28 cellular contexts compared by ENCODE assay signal in genomic region chr11:63913866-63914830, GRCh38. TPM values are rescaled to one million over a fixed set of nuclear protein-coding genes. Genes with fewer than 3 reads are reported as not detected.
A peak's percentile ranks its signal among the peaks of the same experiment; 100 is the strongest.
DNase-seq lines count a peak whose midpoint lies in the region; ATAC-seq and TF ChIP-seq lines count a peak whose summit lies in the region.
"Had no signal": no experiment of that assay in that cellular context is flagged by ENCODE, and none has a peak within 500 bp of the region (broad histone marks: within the 10 kb centered on the region; RNA-seq: fewer than 3 reads in every experiment).

No MANE protein-coding gene starts in this region.

- no peak overlapping the region for H4K5ac ChIP-seq in H9 (ENCODE audit: insufficient read length, low read depth, low read length)

- no peak overlapping the region for H3T11ph ChIP-seq in H9 (ENCODE audit: low read length)

- H3K36me3 ChIP-seq in BLaER1 treated with 17β-estradiol and CSF1 and Interleukin-3, amounts not matched to agents 10 nM and 100 nM = peaks cover 2 to 30% (median 23%) of the 10 kb centered on the region in 11 experiments; a peak in 20 of 22 replicates
- H3K36me3 ChIP-seq in neural progenitor cell (no peaks in the 10 kb centered on the region), lower lobe of right lung (peaks cover 17% of the 10 kb centered on the region), SJCRH30 (no peaks in the 10 kb centered on the region; the same call in 1 of the 2 replicates), tibial artery (peaks cover 0 to 12% (median 2%) of the 10 kb centered on the region in 3 donors)
- H3K36me3 ChIP-seq: ovary, thyroid gland had no signal

- H3K4me2 ChIP-seq in BLaER1 treated with 17β-estradiol and CSF1 and Interleukin-3, amounts not matched to agents 10 nM and 100 nM = peak overlapping the region in 9 of 11 experiments; percentile 91 to 100 (median 100); a peak in 17 of 22 replicates
- H3K4me2 ChIP-seq in H9 (ENCODE audit: insufficient read depth, insufficient read length, low read length) = no peak overlapping the region
- peak overlapping the region; percentile 95 for H3K4me2 ChIP-seq in neural progenitor cell

- DNase-seq in H9 (no peak), neural progenitor cell (ENCODE audit: low spot score) (no peak), dorsolateral prefrontal cortex (no peak), lower lobe of right lung (no peak), SJCRH30 (no peak), tibial artery (no peak)
- no peak for DNase-seq in central memory CD8-positive, alpha-beta T cell (ENCODE audit: low spot score in 2 of 2)
- DNase-seq: activated CD4-positive, alpha-beta T cell treated with anti-CD3 and anti-CD28 coated beads for 1 hour; activated CD8-positive, alpha-beta T cell treated with anti-CD3 and anti-CD28 coated beads for 36 hours; activated effector memory CD4-positive, alpha-beta T cell treated with Interleukin-2 at 50 U/mL for 16 hours; CD4-positive, CD25-positive, alpha-beta regulatory T cell; cortex of kidney; mesenchymal stem cell; NCI-H1048; NCI-H1694 treated with DMSO at 0.1 percent for 48 hours; NCI-H526 treated with DMSO at 0.1 percent for 48 hours; ovary; retina; small intestine; stomach; thyroid gland had no signal

- no peaks in the 10 kb centered on the region for H3K27me3 ChIP-seq in BLaER1 treated with 17β-estradiol and CSF1 and Interleukin-3, amounts not matched to agents 10 nM and 100 nM
- no peaks in the 10 kb centered on the region for H3K27me3 ChIP-seq in H9 (ENCODE audit: insufficient read depth, low read length)
- no peaks in the 10 kb centered on the region for H3K27me3 ChIP-seq in neural progenitor cell
- H3K27me3 ChIP-seq in dorsolateral prefrontal cortex = no peaks in the 10 kb centered on the region
- no peaks in the 10 kb centered on the region for H3K27me3 ChIP-seq in lower lobe of right lung (ENCODE audit: low read depth)
- H3K27me3 ChIP-seq in SJCRH30 = no peaks in the 10 kb centered on the region
- H3K27me3 ChIP-seq in tibial artery = no peaks in the 10 kb centered on the region
- H3K27me3 ChIP-seq: ovary, thyroid gland had no signal

- no peak overlapping the region for H2BK12ac ChIP-seq in H9 (ENCODE audit: insufficient read length, low read depth, low read length)

- peak overlapping the region in 3 of 11 experiments; percentile 72 to 86 (median 81); a peak in 4 of 22 replicates for H3K9ac ChIP-seq in BLaER1 treated with 17β-estradiol and CSF1 and Interleukin-3, amounts not matched to agents 10 nM and 100 nM
- H3K9ac ChIP-seq in H9 (ENCODE audit: extremely low read depth, insufficient read length, low read length) (no peak overlapping the region), neural progenitor cell (no peak overlapping the region)

- no peaks in the 10 kb centered on the region for H3K9me3 ChIP-seq in BLaER1 treated with 17β-estradiol and CSF1 and Interleukin-3, amounts not matched to agents 10 nM and 100 nM (replicated peaks in 1 of 11)
- H3K9me3 ChIP-seq in H9 (ENCODE audit: control insufficient read depth, low read depth, low read length) (no peaks in the 10 kb centered on the region), neural progenitor cell (ENCODE audit: low read depth) (no peaks in the 10 kb centered on the region), lower lobe of right lung (no peaks in the 10 kb centered on the region), SJCRH30 (replicated peaks) (no peaks in the 10 kb centered on the region), tibial artery (no peaks in the 10 kb centered on the region)
- H3K9me3 ChIP-seq: ovary, stomach, thyroid gland had no signal

- intact Hi-C loops in dorsolateral prefrontal cortex (cut with DNase I) = no loop called here
- intact Hi-C loops in lower lobe of right lung (cut with DNase I) = no loop called here
- intact Hi-C loops in tibial artery (cut with DNase I; ENCODE audit: low total_unique reads) = no loop called here

- H3K23ac ChIP-seq in H9 (ENCODE audit: insufficient read length, low read depth, low read length) = no peak overlapping the region

- H3K9me3 Mint-ChIP-seq in H9 = no peaks in the 10 kb centered on the region
- H3K9me3 Mint-ChIP-seq in central memory CD8-positive, alpha-beta T cell = no peaks in the 10 kb centered on the region
- no peaks in the 10 kb centered on the region for H3K9me3 Mint-ChIP-seq in neural progenitor cell
- H3K9me3 Mint-ChIP-seq: activated CD8-positive, alpha-beta T cell treated with anti-CD3 and anti-CD28 coated beads for 36 hours; IgD-negative memory B cell; T-helper 1 cell treated with Interleukin-12 subunit alpha and Interleukin-12 subunit beta and Interleukin-4 antibody, amounts not matched to agents 30 μg/mL and 1 μg/mL, for 36 hours had no signal

- H2BK120ac ChIP-seq in H9 (ENCODE audit: low read depth, low read length, poor library complexity, severe bottlenecking) = no peak overlapping the region

- no peak overlapping the region for H3K18ac ChIP-seq in H9 (ENCODE audit: insufficient read length, low read depth, low read length)

- H4K8ac ChIP-seq in H9 (replicated peaks; ENCODE audit: insufficient read length, low read depth, low read length) = no peak overlapping the region

- H3K27ac Mint-ChIP-seq in H9 (peak overlapping the region in 2 of 3 experiments; percentile 63 to 80; a peak in 1 of 7 replicates), neural progenitor cell (peak overlapping the region; percentile 57)
- H3K27ac Mint-ChIP-seq in central memory CD8-positive, alpha-beta T cell (ENCODE audit: low read depth) = no peak overlapping the region
- H3K27ac Mint-ChIP-seq: activated CD8-positive, alpha-beta T cell treated with anti-CD3 and anti-CD28 coated beads for 36 hours; activated naive CD8-positive, alpha-beta T cell; CD4-positive, CD25-positive, alpha-beta regulatory T cell; T-helper 1 cell treated with Interleukin-12 subunit alpha and Interleukin-12 subunit beta and Interleukin-4 antibody, amounts not matched to agents 30 μg/mL and 1 μg/mL, for 36 hours had no signal

- H2BK20ac ChIP-seq in H9 (ENCODE audit: low read depth, low read length, poor library complexity, severe bottlenecking) = no peak overlapping the region

- TF ChIP-seq CTCF in H9 (conservative IDR thresholded peaks at IDR 0.05) (no peak), neural progenitor cell (IDR thresholded peaks at IDR 0.05) (no peak), dorsolateral prefrontal cortex (IDR thresholded peaks at IDR 0.05 in 54 of 56, conservative IDR thresholded peaks at IDR 0.05 in 2 of 56; ENCODE audit: low read depth in 1 of 56, partially characterized antibody in 56 of 56) (no peak), lower lobe of right lung (IDR thresholded peaks at IDR 0.05) (no peak), tibial artery (IDR thresholded peaks at IDR 0.05) (no peak)

- no peaks in the 10 kb centered on the region; the same call in 1 of the 2 replicates for H3K27me3 Mint-ChIP-seq in H9 (ENCODE audit: low read depth)
- H3K27me3 Mint-ChIP-seq in central memory CD8-positive, alpha-beta T cell = no peaks in the 10 kb centered on the region
- peaks cover 7% of the 10 kb centered on the region for H3K27me3 Mint-ChIP-seq in neural progenitor cell (ENCODE audit: insufficient read depth, low read depth)
- H3K27me3 Mint-ChIP-seq: activated CD8-positive, alpha-beta T cell treated with anti-CD3 and anti-CD28 coated beads for 36 hours; activated naive CD8-positive, alpha-beta T cell had no signal

- peaks cover 63 to 86% (median 75%) of the 10 kb centered on the region in 10 experiments for H3K4me1 ChIP-seq in BLaER1 treated with 17β-estradiol and CSF1 and Interleukin-3, amounts not matched to agents 10 nM and 100 nM
- H3K4me1 ChIP-seq in H9 (ENCODE audit: insufficient read depth, low read length) = no peaks in the 10 kb centered on the region
- H3K4me1 ChIP-seq in neural progenitor cell = peaks cover 56% of the 10 kb centered on the region
- peaks cover 36% of the 10 kb centered on the region for H3K4me1 ChIP-seq in lower lobe of right lung
- H3K4me1 ChIP-seq in SJCRH30 = peaks cover 11% of the 10 kb centered on the region
- H3K4me1 ChIP-seq in tibial artery = peaks cover 0 to 62% (median 56%) of the 10 kb centered on the region in 4 donors

- H3K4me3 Mint-ChIP-seq in H9 (peak overlapping the region; percentile 67 to 92; a peak in 3 of 5 replicates), neural progenitor cell (peak overlapping the region; percentile 80)
- H3K4me3 Mint-ChIP-seq in central memory CD8-positive, alpha-beta T cell = peak overlapping the region; percentile 25
- H3K4me3 Mint-ChIP-seq: activated CD8-positive, alpha-beta T cell treated with anti-CD3 and anti-CD28 coated beads for 36 hours had no signal

- H3K79me1 ChIP-seq in H9 (ENCODE audit: insufficient read depth, low read depth, low read length, poor library complexity, severe bottlenecking) = no peaks in the 10 kb centered on the region

- H3K23me2 ChIP-seq in H9 (ENCODE audit: insufficient read length, low read depth, low read length, poor library complexity, severe bottlenecking) = peaks cover 26% of the 10 kb centered on the region

- H3K14ac ChIP-seq in H9 (ENCODE audit: insufficient read depth, low read length) = no peak overlapping the region

- H3K4ac ChIP-seq in H9 (ENCODE audit: low read depth, low read length) = no peak overlapping the region

- no peak overlapping the region for H2BK15ac ChIP-seq in H9 (ENCODE audit: low read depth, low read length)

- H3K4me1 Mint-ChIP-seq in H9 (peaks cover 31 to 42% of the 10 kb centered on the region in 2 experiments), neural progenitor cell (peaks cover 41% of the 10 kb centered on the region)
- H3K4me1 Mint-ChIP-seq in central memory CD8-positive, alpha-beta T cell = peaks cover 22% of the 10 kb centered on the region

- H3K27ac ChIP-seq in BLaER1 treated with 17β-estradiol and CSF1 and Interleukin-3, amounts not matched to agents 10 nM and 100 nM = no peak overlapping the region
- H3K27ac ChIP-seq in H9 (ENCODE audit: insufficient read length, low read depth, low read length) (no peak overlapping the region), neural progenitor cell (peak overlapping the region; percentile 60), dorsolateral prefrontal cortex (peak overlapping the region in 18 of 59 donors; percentile 1 to 99 (median 86)), lower lobe of right lung (no peak overlapping the region), SJCRH30 (no peak overlapping the region), tibial artery (no peak overlapping the region)
- H3K27ac ChIP-seq: ovary, SK-N-MC, stomach, thyroid gland had no signal

- no peak for ATAC-seq in central memory CD8-positive, alpha-beta T cell (replicated peaks; ENCODE audit: extremely low read depth, poor library complexity, severe bottlenecking)
- ATAC-seq in lower lobe of right lung = no peak
- ATAC-seq: activated CD8-positive, alpha-beta T cell treated with anti-CD3 and anti-CD28 coated beads for 36 hours; GM12878; left lobe of liver had no signal

- H3K4me3 ChIP-seq in BLaER1 treated with 17β-estradiol and CSF1 and Interleukin-3, amounts not matched to agents 10 nM and 100 nM = peak overlapping the region in 1 of 10 experiments; percentile 76; a peak in 3 of 20 replicates
- H3K4me3 ChIP-seq in neural progenitor cell (peak overlapping the region; percentile 95), dorsolateral prefrontal cortex (no peak overlapping the region), lower lobe of right lung (no peak overlapping the region), SJCRH30 (no peak overlapping the region), tibial artery (no peak overlapping the region)
- H3K4me3 ChIP-seq: GM12878, ovary, SK-N-MC, stomach, thyroid gland had no signal

- H2BK5ac ChIP-seq in H9 (ENCODE audit: insufficient read length, low read length) = no peak overlapping the region

- peaks cover 83% of the 10 kb centered on the region for H3F3A ChIP-seq in neural progenitor cell (ENCODE audit: low read depth)

- H2AK5ac ChIP-seq in H9 (ENCODE audit: insufficient read length, low read length) = no peak overlapping the region

- no CpG with 5 or more reads among the region's 34 CpGs for WGBS in H9 (ENCODE audit: extremely low coverage, insufficient read length, low lambda C conversion rate)

- no peak overlapping the region for H4K91ac ChIP-seq in H9 (ENCODE audit: insufficient read length, low read depth, low read length)

- peaks cover 5% of the 10 kb centered on the region; the same call in 1 of the 2 replicates for H3K79me2 ChIP-seq in H9 (ENCODE audit: insufficient read depth, low read length)
- peaks cover 47% of the 10 kb centered on the region for H3K79me2 ChIP-seq in neural progenitor cell (ENCODE audit: low read depth)

- H3K36me3 Mint-ChIP-seq in H9 (ENCODE audit: insufficient read depth in 1 of 3, low read depth in 3 of 3) (peaks cover 15 to 32% (median 27%) of the 10 kb centered on the region in 3 experiments; a peak in 6 of 7 replicates), neural progenitor cell (peaks cover 10% of the 10 kb centered on the region)
- peaks cover 11% of the 10 kb centered on the region for H3K36me3 Mint-ChIP-seq in central memory CD8-positive, alpha-beta T cell (ENCODE audit: insufficient read depth)
- H3K36me3 Mint-ChIP-seq: activated naive CD8-positive, alpha-beta T cell; CD4-positive, CD25-positive, alpha-beta regulatory T cell; IgD-negative memory B cell had no signal

- H4K20me1 ChIP-seq in BLaER1 treated with 17β-estradiol and CSF1 and Interleukin-3, amounts not matched to agents 10 nM and 100 nM = peaks cover 9 to 59% (median 33%) of the 10 kb centered on the region in 11 experiments; a peak in 20 of 22 replicates
- no peaks in the 10 kb centered on the region for H4K20me1 ChIP-seq in H9 (ENCODE audit: control insufficient read depth, insufficient read depth, insufficient read length)
- H4K20me1 ChIP-seq in neural progenitor cell (ENCODE audit: low read depth) = peaks cover 76% of the 10 kb centered on the region

- H3K56ac ChIP-seq in H9 (ENCODE audit: insufficient read length, low read depth, low read length) = no peak overlapping the region

- H2AFZ ChIP-seq in H9 (ENCODE audit: low read length) (no peak overlapping the region), neural progenitor cell (replicated peaks) (no peak overlapping the region)

RNA-seq across cellular contexts. Expression of gene RCOR2, which starts 2.8 kb away (rescaled TPM):
- total RNA-seq in H9 (2021) (117 and 118 TPM in 2 replicates), neural progenitor cell (ENCODE audit: low replicate concordance) (70.6 and 139 TPM in 2 replicates), dorsolateral prefrontal cortex (10 to 100 TPM in 73 of 120 experiments, 1 to 10 TPM in 47; 4.7 to 20.2 (median 10.9) TPM), lower lobe of right lung (0.18 TPM)
- 17.2 and 17.9 TPM in 2 replicates for total RNA-seq in SJCRH30 (2014; rRNA removed; shearing (Covaris generic))
- total RNA-seq: CD4-positive, CD25-positive, alpha-beta regulatory T cell had no signal

RNA-seq across cellular contexts. Expression of gene NAA40, which starts 24.7 kb away (rescaled TPM):
- total RNA-seq in H9 (2021) (43.9 and 44.4 TPM in 2 replicates), neural progenitor cell (ENCODE audit: low replicate concordance) (38.7 and 40.4 TPM in 2 replicates), dorsolateral prefrontal cortex (10 to 100 TPM; 18.7 to 46.0 (median 26.4) TPM), lower lobe of right lung (20.4 TPM)
- total RNA-seq in SJCRH30 (2014; rRNA removed; shearing (Covaris generic)) = 25.2 and 28.6 TPM in 2 replicates

Comparison
In these comparisons a context has a peak if more than half of its experiments do, and no peak if none do; other contexts are left out.
1. H3K4me3 Mint-ChIP-seq: peak in every context shown above with its lines; median percentile 80 in neural progenitor cell; 80 in H9; 25 in central memory CD8-positive, alpha-beta T cell.